Comparison of ENCODE assay signal across 11 cellular contexts in the genomic region with DNA sequence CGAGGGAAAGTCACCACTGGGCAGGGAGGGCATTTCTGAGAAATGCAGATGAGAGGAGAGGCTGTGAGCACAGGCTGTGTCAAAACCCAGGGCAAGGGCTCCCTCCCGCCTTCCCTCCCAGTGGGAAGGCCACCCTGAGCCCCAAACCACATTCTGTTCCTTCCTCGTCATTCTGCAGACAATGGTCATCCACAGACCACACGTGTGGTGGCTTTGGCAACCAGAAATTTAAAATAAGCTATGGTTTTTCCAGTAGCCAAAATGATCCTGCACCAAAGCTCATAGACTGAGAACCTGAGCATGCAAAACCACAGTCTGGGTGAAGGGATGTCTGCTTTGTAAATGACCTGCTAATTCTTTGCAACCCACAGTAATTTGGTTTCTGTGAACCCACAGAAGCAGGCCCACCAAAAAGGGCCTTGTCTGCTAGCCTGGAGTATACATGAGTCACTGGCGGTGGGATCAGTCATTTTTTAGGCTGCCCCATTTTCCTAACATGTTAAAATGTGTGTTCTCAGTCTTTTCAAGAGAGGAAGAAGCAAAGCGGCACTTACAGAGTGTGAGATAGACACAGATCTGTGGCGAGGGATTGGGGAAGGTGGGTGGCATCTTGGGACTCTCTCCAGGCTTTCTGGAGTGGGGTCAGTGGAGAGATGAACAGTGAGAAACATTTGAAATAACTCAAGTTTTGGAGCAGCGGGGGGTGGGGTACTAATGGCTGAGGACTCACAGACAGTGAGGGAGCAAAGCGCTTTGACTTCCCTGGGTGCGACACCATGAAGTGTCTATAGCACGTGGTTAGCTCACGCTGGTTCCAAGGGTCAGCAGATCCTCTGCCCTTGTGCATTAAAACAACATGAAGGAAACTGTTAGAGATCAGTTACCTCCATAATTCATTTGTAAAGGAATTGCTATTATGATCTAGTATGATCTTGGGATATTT. TPM values are rescaled to one million over a fixed set of nuclear protein-coding genes. Genes with fewer than 3 reads are reported as not detected.
DNase-seq lines count a peak whose midpoint lies in the region; ATAC-seq and TF ChIP-seq lines count a peak whose summit lies in the region.
"Had no signal": no experiment of that assay in that cellular context is flagged by ENCODE, and none has a peak within 500 bp of the region (broad histone marks: within the 10 kb centered on the region; RNA-seq: fewer than 3 reads in every experiment).

No MANE protein-coding gene starts in this region.

- H4K20me1 ChIP-seq in OCI-LY1 (ENCODE audit: insufficient read depth, low read length) = no peaks in the 10 kb centered on the region
- no peaks in the 10 kb centered on the region for H4K20me1 ChIP-seq in smooth muscle cell (ENCODE audit: low read depth)

- no peaks in the 10 kb centered on the region for H3K27me3 ChIP-seq in OCI-LY1 (ENCODE audit: insufficient read depth, low read length)
- no peaks in the 10 kb centered on the region for H3K27me3 ChIP-seq in smooth muscle cell (ENCODE audit: low read depth)
- no peaks in the 10 kb centered on the region for H3K27me3 ChIP-seq in aorta (ENCODE audit: control insufficient read depth in 1 of 2, insufficient read depth in 2 of 2, low read length in 1 of 2)

- intact Hi-C loops in aorta (cut with DNase I) = loop anchor here in 1 of 2 donors (2.0 kb wide), 1 partner anchor 135 kb away; no protein-coding TSS in a partner anchor

- TF ChIP-seq CTCF in GM12864 (IDR thresholded peaks at IDR 0.05; ENCODE audit: low read depth, low read length, missing control alignments) (no peak), OCI-LY1 (IDR thresholded peaks at IDR 0.05; ENCODE audit: low read length) (no peak), smooth muscle cell (IDR thresholded peaks at IDR 0.05; ENCODE audit: borderline replicate concordance, insufficient read depth, poor library complexity, severe bottlenecking) (no peak)

- no peaks in the 10 kb centered on the region for H3K9me3 ChIP-seq in OCI-LY1 (ENCODE audit: low read length)
- H3K9me3 ChIP-seq in smooth muscle cell (replicated peaks; ENCODE audit: low read depth) = no peaks in the 10 kb centered on the region
- H3K9me3 ChIP-seq in aorta (ENCODE audit: control insufficient read depth, low read length) = no peaks in the 10 kb centered on the region

- ATAC-seq in GM21737 (IDR thresholded peaks at IDR 0.05; ENCODE audit: unreplicated experiment) = no peak
- ATAC-seq in aorta (ENCODE audit: low FRiP score) = no peak

- WGBS in smooth muscle cell (ENCODE audit: low lambda C conversion rate) = 54% methylated on average over 12 of the region's 12 CpGs
- 77 to 79% methylated on average over 12 of the region's 12 CpGs for WGBS in aorta, 2 donors

- H2AFZ ChIP-seq in OCI-LY1 (ENCODE audit: low read length) = no peak overlapping the region
- H2AFZ ChIP-seq in smooth muscle cell (ENCODE audit: low read depth) = no peak overlapping the region

- peak overlapping the region; percentile 84 for H3K9ac ChIP-seq in OCI-LY1 (ENCODE audit: low read length)
- peak overlapping the region; percentile 14 for H3K9ac ChIP-seq in smooth muscle cell (ENCODE audit: low read depth)

- H3K36me3 ChIP-seq in OCI-LY1 (ENCODE audit: insufficient read depth, low read length) (peaks cover 30% of the 10 kb centered on the region), smooth muscle cell (ENCODE audit: low read depth) (no peaks in the 10 kb centered on the region), aorta (ENCODE audit: control insufficient read depth in 1 of 2, insufficient read depth in 2 of 2, low read length in 1 of 2) (no peaks in the 10 kb centered on the region)

- H3K4me2 ChIP-seq in OCI-LY1 (ENCODE audit: low read length) (peak overlapping the region; percentile 65), smooth muscle cell (peak overlapping the region; percentile 23)

- peak; percentile 80 for DNase-seq in GM12864 (ENCODE audit: low read depth)
- peak; percentile 33 for DNase-seq in activated T-helper 1 cell treated with Interleukin-2 at 50 U/mL for 16 hours (ENCODE audit: low read depth)
- DNase-seq in smooth muscle cell (lab: John Stamatoyannopoulos, UW; ENCODE audit: unreplicated experiment) = no peak
- no peak for DNase-seq in COLO668 (lab: John Stamatoyannopoulos, UW; ENCODE audit: unreplicated experiment)
- DNase-seq in aorta = no peak
- DNase-seq in NCI-H2029 treated with DMSO at 0.1 percent for 48 hours (lab: John Stamatoyannopoulos, UW) = no peak
- DNase-seq: NCI-H187, T1000 had no signal

- peaks cover 90% of the 10 kb centered on the region for H3K4me1 ChIP-seq in OCI-LY1 (ENCODE audit: insufficient read depth, low read length, severe bottlenecking)
- peaks cover 22% of the 10 kb centered on the region for H3K4me1 ChIP-seq in smooth muscle cell (ENCODE audit: low read depth)
- no peaks in the 10 kb centered on the region for H3K4me1 ChIP-seq in aorta (ENCODE audit: control insufficient read depth in 1 of 2, insufficient read depth in 2 of 2, low read length in 2 of 2)

- no peaks in the 10 kb centered on the region for H3K9me2 ChIP-seq in OCI-LY1 (ENCODE audit: low read depth, low read length)

- H3K4me3 ChIP-seq in GM12864 (ENCODE audit: low read depth, low read length) (no peak overlapping the region), OCI-LY1 (ENCODE audit: low read depth, low read length, poor library complexity, severe bottlenecking) (no peak overlapping the region), smooth muscle cell (no peak overlapping the region), aorta (ENCODE audit: low read length in 2 of 2) (no peak overlapping the region)

- H3K79me2 ChIP-seq in OCI-LY1 (ENCODE audit: insufficient read depth, low read length) = no peaks in the 10 kb centered on the region
- H3K79me2 ChIP-seq in smooth muscle cell (ENCODE audit: low read depth) = no peaks in the 10 kb centered on the region

- H3K27ac ChIP-seq in OCI-LY1 (ENCODE audit: low read depth, low read length, poor library complexity, severe bottlenecking) = peak overlapping the region; percentile 99
- H3K27ac ChIP-seq in smooth muscle cell (ENCODE audit: low read depth) = peak overlapping the region; percentile 71
- no peak overlapping the region for H3K27ac ChIP-seq in aorta (ENCODE audit: low read depth in 1 of 2, low read length in 2 of 2)
- H3K27ac ChIP-seq: epithelial cell of prostate had no signal

- H3F3A ChIP-seq in OCI-LY1 (ENCODE audit: insufficient read depth, low read length) = peaks cover 38% of the 10 kb centered on the region
- peaks cover 10% of the 10 kb centered on the region for H3F3A ChIP-seq in smooth muscle cell (ENCODE audit: low read depth)

RNA-seq across cellular contexts. Expression of a gene that starts 20.5 kb away (rescaled TPM):
- total RNA-seq in smooth muscle cell = 2.7 and 3.6 TPM in 2 replicates
- 4.1 and 9.1 TPM in 2 replicates for polyA plus RNA-seq in smooth muscle cell
- 1 to 10 TPM in 1 of 2 donors, under 1 TPM in 1; 0.42 to 1.6 TPM for total RNA-seq in aorta
- under 1 TPM; 0.23 to 0.75 TPM for polyA plus RNA-seq in aorta

RNA-seq across cellular contexts. Expression of a gene that starts 27.9 kb away (rescaled TPM):
- 33.5 and 55.8 TPM in 2 replicates for total RNA-seq in smooth muscle cell
- polyA plus RNA-seq in smooth muscle cell = 70.7 and 71.5 TPM in 2 replicates
- 10 to 100 TPM; 21.6 to 28.2 TPM for total RNA-seq in aorta
- 10 to 100 TPM; 63.9 to 82.4 TPM for polyA plus RNA-seq in aorta

RNA-seq across cellular contexts. Expression of a gene that starts 58.3 kb away (rescaled TPM):
- total RNA-seq in smooth muscle cell (44.5 and 49.4 TPM in 2 replicates), aorta (10 to 100 TPM; 73.0 to 74.0 TPM)
- polyA plus RNA-seq in smooth muscle cell (53.6 and 56.1 TPM in 2 replicates), aorta (10 to 100 TPM; 22.7 to 45.3 TPM)

Comparison
In these comparisons a context has a peak if more than half of its experiments do, and no peak if none do; other contexts are left out.
1. DNase-seq: peak in GM12864 (single experiment) and activated T-helper 1 cell treated with Interleukin-2 at 50 U/mL for 16 hours (single experiment); none in smooth muscle cell (single experiment), COLO668 (single experiment), aorta (0 of 2) and NCI-H2029 treated with DMSO at 0.1 percent for 48 hours (single experiment).
2. H3K27ac ChIP-seq: peak in OCI-LY1 (single experiment) and smooth muscle cell (single experiment); none in aorta (0 of 2).